ENCODE assay signal across 33 cellular contexts in the genomic region with DNA sequence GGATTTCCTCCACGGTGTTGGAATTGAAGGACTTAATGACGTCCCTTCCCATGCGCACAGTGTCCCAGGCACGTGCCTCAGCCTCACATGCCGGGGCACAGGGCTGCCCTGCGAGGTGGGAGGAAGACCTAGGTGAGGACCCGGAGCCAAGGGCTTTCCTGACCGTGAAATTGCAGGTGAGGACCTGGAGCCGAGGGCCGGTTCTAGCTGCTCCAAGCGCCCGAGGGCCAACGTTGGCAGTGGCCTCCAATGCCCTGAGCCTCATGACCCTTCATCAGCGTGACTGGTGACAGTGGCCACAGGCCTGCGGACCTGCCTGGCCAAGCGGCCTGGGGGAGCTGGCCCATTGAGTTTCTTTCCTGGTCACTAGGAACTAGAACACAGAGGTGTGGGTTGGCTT.
DNase-seq lines count a peak whose midpoint lies in the region; FAIRE-seq and TF ChIP-seq lines count a peak whose summit lies in the region.
"Had no signal": no experiment of that assay in that cellular context is flagged by ENCODE, and none has a peak within 500 bp of the region (broad histone marks: within the 10 kb centered on the region; RNA-seq: fewer than 3 reads in every experiment).

No MANE protein-coding gene starts in this region.

- H3K9ac ChIP-seq in mesenchymal stem cell (ENCODE audit: low read length) (no peak overlapping the region), neuronal stem cell (ENCODE audit: low read depth, low read length, poor library complexity) (peak overlapping the region; percentile 1)
- H3K9ac ChIP-seq: BLaER1; BLaER1 treated with 17β-estradiol and CSF1 and Interleukin-3, amounts not matched to agents 10 nM and 100 nM had no signal

- DNase-seq in mesenchymal stem cell (no peak), neuronal stem cell (ENCODE audit: low spot score) (no peak), progenitor cell of endocrine pancreas (ENCODE audit: low spot score, unreplicated experiment) (no peak), BE2C (no peak), DMS79 treated with DMSO at 0.1 percent for 48 hours (lab: John Stamatoyannopoulos, UW) (no peak), H54 (ENCODE audit: insufficient read length, low spot score) (no peak)
- DNase-seq: 8988T; ACHN; AML-193; C1 segment of cervical spinal cord; Caco-2; Calu3; CD4-positive, alpha-beta memory T cell; CD4-positive, alpha-beta T cell; CD4-positive, CD25-positive, alpha-beta regulatory T cell; CD8-positive, alpha-beta memory T cell; CD8-positive, alpha-beta T cell; COR-L47; DMS 273 treated with DMSO at 0.1 percent for 48 hours; DMS153; DMS53; DMS79; DND-41; EL had no signal

- H2AFZ ChIP-seq in mesenchymal stem cell (ENCODE audit: low read depth, low read length) (no peak overlapping the region), neuronal stem cell (ENCODE audit: low read length) (no peak overlapping the region)

- H3K36me3 Mint-ChIP-seq in progenitor cell of endocrine pancreas (ENCODE audit: insufficient read depth): no peaks in the 10 kb centered on the region
- H3K36me3 Mint-ChIP-seq: CD14-positive monocyte; CD4-positive, alpha-beta memory T cell; CD4-positive, CD25-positive, alpha-beta regulatory T cell; CD8-positive, alpha-beta memory T cell; CD8-positive, alpha-beta T cell had no signal

- H3K18ac ChIP-seq in mesenchymal stem cell (ENCODE audit: low read depth in 1 of 2, low read length in 2 of 2) (no peak overlapping the region), neuronal stem cell (ENCODE audit: low read length) (peak overlapping the region; percentile 50)

- H3K4me3 Mint-ChIP-seq in progenitor cell of endocrine pancreas (ENCODE audit: low read depth): no peak overlapping the region
- H3K4me3 Mint-ChIP-seq: B cell; CD14-positive monocyte; CD4-positive, alpha-beta memory T cell; CD4-positive, alpha-beta T cell; CD4-positive, CD25-positive, alpha-beta regulatory T cell; CD8-positive, alpha-beta memory T cell; CD8-positive, alpha-beta T cell had no signal

- no peak overlapping the region for H3K27ac ChIP-seq in mesenchymal stem cell (ENCODE audit: low read length, poor library complexity, severe bottlenecking)
- H3K27ac ChIP-seq in neuronal stem cell (replicated peaks; ENCODE audit: low read length): no peak overlapping the region
- H3K27ac ChIP-seq: 22Rv1; A549; BLaER1; BLaER1 treated with 17β-estradiol and CSF1 and Interleukin-3, amounts not matched to agents 10 nM and 100 nM; C4-2B had no signal

- H3K27me3 Mint-ChIP-seq in progenitor cell of endocrine pancreas: peaks cover 13% of the 10 kb centered on the region
- H3K27me3 Mint-ChIP-seq: B cell; CD4-positive, alpha-beta memory T cell; CD4-positive, alpha-beta T cell; CD4-positive, CD25-positive, alpha-beta regulatory T cell had no signal

- H3K27ac Mint-ChIP-seq in progenitor cell of endocrine pancreas: peak overlapping the region; percentile 55
- H3K27ac Mint-ChIP-seq: B cell; CD4-positive, alpha-beta memory T cell; CD4-positive, alpha-beta T cell; CD4-positive, CD25-positive, alpha-beta regulatory T cell; CD8-positive, alpha-beta memory T cell; CD8-positive, alpha-beta T cell had no signal

- H4K8ac ChIP-seq in mesenchymal stem cell (ENCODE audit: low read length) (no peak overlapping the region), neuronal stem cell (ENCODE audit: low read depth, low read length) (no peak overlapping the region)

- H2BK120ac ChIP-seq in mesenchymal stem cell (ENCODE audit: low read depth, low read length) (no peak overlapping the region), neuronal stem cell (ENCODE audit: low read depth, low read length) (no peak overlapping the region)

- H3K36me3 ChIP-seq in mesenchymal stem cell (ENCODE audit: control insufficient read depth in 1 of 2, insufficient read depth in 2 of 2, low read depth in 1 of 2, low read length in 2 of 2): no peaks in the 10 kb centered on the region
- no peaks in the 10 kb centered on the region for H3K36me3 ChIP-seq in neuronal stem cell (replicated peaks in 1 of 2; ENCODE audit: control insufficient read depth in 2 of 2, insufficient read depth in 2 of 2, low read length in 2 of 2)
- H3K36me3 ChIP-seq in BE2C: no peaks in the 10 kb centered on the region
- H3K36me3 ChIP-seq: BLaER1; BLaER1 treated with 17β-estradiol and CSF1 and Interleukin-3, amounts not matched to agents 10 nM and 100 nM had no signal

- H2BK12ac ChIP-seq in mesenchymal stem cell (ENCODE audit: low read length in 2 of 2) (no peak overlapping the region), neuronal stem cell (ENCODE audit: low read length) (no peak overlapping the region)

- no peak for FAIRE-seq in H54 (lab: Jason Lieb, UNC)
- FAIRE-seq: A204.1, A549, D721Med had no signal

- H3K4me1 ChIP-seq in mesenchymal stem cell (ENCODE audit: control insufficient read depth, insufficient read depth, low read depth, low read length) (peaks cover 17% of the 10 kb centered on the region), neuronal stem cell (ENCODE audit: control insufficient read depth in 2 of 2, insufficient read depth in 1 of 2, low read depth in 1 of 2, low read length in 2 of 2) (no peaks in the 10 kb centered on the region), BE2C (no peaks in the 10 kb centered on the region)
- H3K4me1 ChIP-seq: BLaER1; BLaER1 treated with 17β-estradiol and CSF1 and Interleukin-3, amounts not matched to agents 10 nM and 100 nM; Caco-2 had no signal

- H3K9me3 ChIP-seq in mesenchymal stem cell (ENCODE audit: control insufficient read depth, low read length) (peaks cover 3% of the 10 kb centered on the region), neuronal stem cell (replicated peaks in 1 of 2; ENCODE audit: control insufficient read depth in 2 of 2, insufficient read depth in 1 of 2, low read depth in 1 of 2, low read length in 2 of 2) (peaks cover 0 to 2% of the 10 kb centered on the region in 2 donors), BE2C (no peaks in the 10 kb centered on the region)
- H3K9me3 ChIP-seq: A549; BLaER1; BLaER1 treated with 17β-estradiol and CSF1 and Interleukin-3, amounts not matched to agents 10 nM and 100 nM; Caco-2 had no signal

- H2AK5ac ChIP-seq in mesenchymal stem cell (ENCODE audit: low read length, severe bottlenecking) (no peak overlapping the region), neuronal stem cell (ENCODE audit: low read depth, low read length) (peak overlapping the region; percentile 51)

- no peak overlapping the region for H2BK5ac ChIP-seq in mesenchymal stem cell (ENCODE audit: low read depth, low read length, poor library complexity, severe bottlenecking)
- H2BK5ac ChIP-seq in neuronal stem cell (ENCODE audit: low read length): no peak overlapping the region

- H3K79me1 ChIP-seq in mesenchymal stem cell (replicated peaks; ENCODE audit: low read length, poor library complexity, severe bottlenecking) (no peaks in the 10 kb centered on the region), neuronal stem cell (ENCODE audit: low read depth, low read length) (no peaks in the 10 kb centered on the region)

- H2BK15ac ChIP-seq in mesenchymal stem cell (ENCODE audit: low read depth, poor library complexity, severe bottlenecking) (no peak overlapping the region), neuronal stem cell (ENCODE audit: low read length) (no peak overlapping the region)

- WGBS in mesenchymal stem cell: 91% methylated on average over 16 of the region's 16 CpGs
- no CpG with 5 or more reads among the region's 16 CpGs for WGBS in neuronal stem cell (ENCODE audit: extremely low coverage in 2 of 2, insufficient read length in 2 of 2, insufficient replicate concordance in 1 of 2), 2 donors

- H3K4me1 Mint-ChIP-seq in progenitor cell of endocrine pancreas (ENCODE audit: low read depth): peaks cover 2% of the 10 kb centered on the region
- H3K4me1 Mint-ChIP-seq: B cell; CD14-positive monocyte; CD4-positive, alpha-beta memory T cell; CD8-positive, alpha-beta memory T cell had no signal

- TF ChIP-seq CTCF in progenitor cell of endocrine pancreas (IDR thresholded peaks at IDR 0.05; ENCODE audit: unreplicated experiment) (no peak), BE2C (IDR thresholded peaks at IDR 0.05; ENCODE audit: low read depth, low read length) (no peak)

- H3K27me3 ChIP-seq in mesenchymal stem cell (ENCODE audit: control insufficient read depth in 1 of 2, insufficient read depth in 1 of 2, low read length in 2 of 2) (peaks cover 14 to 20% of the 10 kb centered on the region in 2 experiments), neuronal stem cell (ENCODE audit: control insufficient read depth in 3 of 3, insufficient read depth in 3 of 3, low read depth in 1 of 3, low read length in 3 of 3) (no peaks in the 10 kb centered on the region), BE2C (no peaks in the 10 kb centered on the region)
- H3K27me3 ChIP-seq: BLaER1; BLaER1 treated with 17β-estradiol and CSF1 and Interleukin-3, amounts not matched to agents 10 nM and 100 nM had no signal

- no peak overlapping the region for H3K4ac ChIP-seq in mesenchymal stem cell (ENCODE audit: low read depth in 1 of 2, low read length in 2 of 2)
- peak overlapping the region; percentile 29 for H3K4ac ChIP-seq in neuronal stem cell (ENCODE audit: low read length)

- no peak overlapping the region for H3K14ac ChIP-seq in mesenchymal stem cell (ENCODE audit: low read length in 2 of 2)
- H3K14ac ChIP-seq in neuronal stem cell (ENCODE audit: low read length): no peak overlapping the region

- H4K91ac ChIP-seq in mesenchymal stem cell (ENCODE audit: low read length) (peak overlapping the region; percentile 3), neuronal stem cell (ENCODE audit: low read depth, low read length, poor library complexity) (no peak overlapping the region)

- no peak overlapping the region for H3K4me2 ChIP-seq in mesenchymal stem cell (ENCODE audit: low read length, poor library complexity, severe bottlenecking)
- H3K4me2 ChIP-seq in neuronal stem cell (ENCODE audit: insufficient read depth, low read length, poor library complexity, severe bottlenecking): no peak overlapping the region
- H3K4me2 ChIP-seq: A549; BLaER1; BLaER1 treated with 17β-estradiol and CSF1 and Interleukin-3, amounts not matched to agents 10 nM and 100 nM had no signal

- no peak for TF ChIP-seq POLR2A in H54 (IDR thresholded peaks at IDR 0.05; ENCODE audit: low read depth, low read length)

- no peaks in the 10 kb centered on the region for H3K9me3 Mint-ChIP-seq in progenitor cell of endocrine pancreas (ENCODE audit: low read depth)
- H3K9me3 Mint-ChIP-seq: CD4-positive, alpha-beta T cell; CD8-positive, alpha-beta T cell had no signal

- no peak overlapping the region for H3K23ac ChIP-seq in mesenchymal stem cell (ENCODE audit: low read length in 2 of 2)
- H3K23ac ChIP-seq in neuronal stem cell (ENCODE audit: low read depth, low read length, poor library complexity): no peak overlapping the region

- H3K4me3 ChIP-seq in mesenchymal stem cell (ENCODE audit: insufficient read depth in 1 of 2, low read depth in 1 of 2, low read length in 2 of 2): peak overlapping the region in 1 of 2 experiments; percentile 34
- no peak overlapping the region for H3K4me3 ChIP-seq in neuronal stem cell (ENCODE audit: low read length in 2 of 2)
- H3K4me3 ChIP-seq in BE2C (ENCODE audit: low read depth, low read length): no peak overlapping the region
- H3K4me3 ChIP-seq: A549; BLaER1; BLaER1 treated with 17β-estradiol and CSF1 and Interleukin-3, amounts not matched to agents 10 nM and 100 nM had no signal
